27 cellular contexts compared by ENCODE assay signal in the genomic region with DNA sequence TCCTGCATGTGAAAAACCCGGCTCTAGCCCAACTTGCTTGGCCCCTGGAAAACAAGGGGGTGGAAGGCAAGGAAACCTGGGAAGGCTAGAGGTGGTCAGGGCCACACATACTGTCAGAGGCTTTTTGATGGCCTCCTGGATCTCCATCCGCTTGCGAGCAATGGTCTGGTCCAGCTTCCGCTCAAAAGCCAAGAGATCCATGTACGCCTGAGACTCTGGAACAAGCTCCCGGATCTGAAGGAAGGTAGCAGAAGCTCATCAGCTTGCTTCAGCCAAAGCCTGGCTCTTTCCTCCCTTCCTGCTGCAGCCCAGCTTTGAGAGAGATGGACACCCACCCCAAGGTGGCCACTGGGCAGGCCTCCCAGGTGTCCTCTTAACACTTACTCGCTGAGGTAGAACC. TPM values are rescaled to one million over a fixed set of nuclear protein-coding genes. Genes with fewer than 3 reads are reported as not detected.
DNase-seq lines count a peak whose midpoint lies in the region; ATAC-seq and TF ChIP-seq lines count a peak whose summit lies in the region.
"Had no signal": no experiment of that assay in that cellular context is flagged by ENCODE, and none has a peak within 500 bp of the region (broad histone marks: within the 10 kb centered on the region; RNA-seq: fewer than 3 reads in every experiment).

No MANE protein-coding gene starts in this region.

- intact Hi-C loops in activated CD4-positive, alpha-beta T cell treated with anti-CD3 and anti-CD28 coated beads for 36 hours (cut with DNase I, micrococcal nuclease), result loop anchor here in 1 of 2 experiments (10.0 kb wide), 1 partner anchor 282 kb away; a partner anchor contains a TSS
- intact Hi-C loops in naive thymus-derived CD4-positive, alpha-beta T cell (cut with micrococcal nuclease), result loop anchor here in 1 of 2 donors (5.0 kb wide), 1 partner anchor 390 kb away; a partner anchor contains a TSS
- intact Hi-C loops in thyroid gland (cut with DNase I), result loop anchor here (5.0 kb wide), 1 partner anchor 65 kb away; a partner anchor contains a TSS

- CTCF ChIA-PET in activated CD4-positive, alpha-beta T cell treated with anti-CD3 and anti-CD28 coated beads for 36 hours (lab: Charles Lee), result no interaction called here
- CTCF ChIA-PET in naive thymus-derived CD4-positive, alpha-beta T cell (lab: Charles Lee), result interaction anchor here (0.6 to 0.9 kb wide), 2 partner anchors 51 to 403 kb away, joined by 3 read pairs; no protein-coding TSS in a partner anchor

- H3K4me1 ChIP-seq in adipocyte (ENCODE audit: control insufficient read depth, insufficient read depth, low read length) (peaks cover 53% of the 10 kb centered on the region), thyroid gland (peaks cover 48 to 58% of the 10 kb centered on the region in 2 donors)
- H3K4me1 ChIP-seq in naive thymus-derived CD4-positive, alpha-beta T cell (ENCODE audit: control insufficient read depth in 2 of 2, insufficient read depth in 2 of 2, low read length in 2 of 2), result peaks cover 36 to 37% of the 10 kb centered on the region in 2 donors

- no peaks in the 10 kb centered on the region for H3K9me3 Mint-ChIP-seq in activated CD4-positive, alpha-beta T cell treated with anti-CD3 and anti-CD28 coated beads for 36 hours (ENCODE audit: low read depth)
- H3K9me3 Mint-ChIP-seq in naive thymus-derived CD4-positive, alpha-beta T cell, result no peaks in the 10 kb centered on the region
- H3K9me3 Mint-ChIP-seq: activated T-helper 17 cell treated with anti-CD3 and anti-CD28 coated beads, Interleukin-2, amount 50 U/mL, for 72 hours had no signal

- no peak overlapping the region for H3K4me3 Mint-ChIP-seq in activated CD4-positive, alpha-beta T cell treated with anti-CD3 and anti-CD28 coated beads for 36 hours
- H3K4me3 Mint-ChIP-seq in naive thymus-derived CD4-positive, alpha-beta T cell, result peak overlapping the region in 1 of 10 donors; percentile 4
- H3K4me3 Mint-ChIP-seq: activated CD8-positive, alpha-beta memory T cell treated with anti-CD3 and anti-CD28 coated beads, Interleukin-2, amount 10 ng/mL, durations not matched to agents 7 days and 5 days; activated T-helper 17 cell treated with anti-CD3 and anti-CD28 coated beads, Interleukin-2, amount 50 U/mL, for 72 hours had no signal

- H3K36me3 ChIP-seq in adipocyte (ENCODE audit: control insufficient read depth, insufficient read depth, low read length, severe bottlenecking), result peaks cover 55% of the 10 kb centered on the region
- H3K36me3 ChIP-seq in naive thymus-derived CD4-positive, alpha-beta T cell (ENCODE audit: control insufficient read depth in 2 of 3, insufficient read depth in 3 of 3, low read length in 3 of 3), result peaks cover 3 to 65% (median 13%) of the 10 kb centered on the region in 3 experiments
- H3K36me3 ChIP-seq in thyroid gland, result peaks cover 44 to 48% of the 10 kb centered on the region in 2 donors
- peaks cover 38% of the 10 kb centered on the region for H3K36me3 ChIP-seq in brain microvascular endothelial cell (replicated peaks)

- H3K27me3 Mint-ChIP-seq in activated CD4-positive, alpha-beta T cell treated with anti-CD3 and anti-CD28 coated beads for 36 hours, result no peaks in the 10 kb centered on the region
- no peaks in the 10 kb centered on the region for H3K27me3 Mint-ChIP-seq in naive thymus-derived CD4-positive, alpha-beta T cell
- H3K27me3 Mint-ChIP-seq: activated CD8-positive, alpha-beta memory T cell treated with anti-CD3 and anti-CD28 coated beads, Interleukin-2, amount 10 ng/mL, durations not matched to agents 7 days and 5 days; activated T-helper 17 cell treated with anti-CD3 and anti-CD28 coated beads, Interleukin-2, amount 50 U/mL, for 72 hours had no signal

- H3K9me3 ChIP-seq in adipocyte (ENCODE audit: control insufficient read depth, low read length) (no peaks in the 10 kb centered on the region), thyroid gland (no peaks in the 10 kb centered on the region)
- H3K9me3 ChIP-seq in naive thymus-derived CD4-positive, alpha-beta T cell (ENCODE audit: control insufficient read depth in 2 of 3, low read length in 3 of 3), result no peaks in the 10 kb centered on the region
- H3K9me3 ChIP-seq: adrenal gland, Caco-2, HAP-1, neutrophil had no signal

- TF ChIP-seq CTCF in thyroid gland (IDR thresholded peaks at IDR 0.05), result no peak
- TF ChIP-seq CTCF in brain microvascular endothelial cell (IDR thresholded peaks at IDR 0.05; ENCODE audit: low read depth, low read length, missing control alignments), result no peak

- no peak for ATAC-seq in activated CD4-positive, alpha-beta T cell treated with anti-CD3 and anti-CD28 coated beads for 36 hours
- no peak for ATAC-seq in naive thymus-derived CD4-positive, alpha-beta T cell
- ATAC-seq in HG03039 (IDR thresholded peaks at IDR 0.05; ENCODE audit: unreplicated experiment), result no peak
- ATAC-seq: activated CD8-positive, alpha-beta memory T cell treated with anti-CD3 and anti-CD28 coated beads, Interleukin-2, amount 10 ng/mL, durations not matched to agents 7 days and 5 days; activated T-helper 17 cell treated with anti-CD3 and anti-CD28 coated beads, Interleukin-2, amount 50 U/mL, for 72 hours; K562; left colon had no signal

- peak overlapping the region; percentile 76 for H3K9ac ChIP-seq in adipocyte (ENCODE audit: low read length)

- 90 to 97% methylated on average over 6 to 7 of the region's 7 CpGs for WGBS in thyroid gland, 2 donors

- H3K27ac Mint-ChIP-seq in activated CD4-positive, alpha-beta T cell treated with anti-CD3 and anti-CD28 coated beads for 36 hours, result peak overlapping the region; percentile 19
- H3K27ac Mint-ChIP-seq in naive thymus-derived CD4-positive, alpha-beta T cell, result peak overlapping the region in 6 of 9 donors; percentile 22 to 62 (median 33)
- H3K27ac Mint-ChIP-seq: activated CD8-positive, alpha-beta memory T cell treated with anti-CD3 and anti-CD28 coated beads, Interleukin-2, amount 10 ng/mL, durations not matched to agents 7 days and 5 days; activated T-helper 17 cell treated with anti-CD3 and anti-CD28 coated beads, Interleukin-2, amount 50 U/mL, for 72 hours had no signal

- H3K27me3 ChIP-seq in adipocyte (replicated peaks; ENCODE audit: control insufficient read depth, insufficient read depth, low read length), result no peaks in the 10 kb centered on the region
- no peaks in the 10 kb centered on the region for H3K27me3 ChIP-seq in naive thymus-derived CD4-positive, alpha-beta T cell (ENCODE audit: control insufficient read depth in 2 of 2, insufficient read depth in 2 of 2, low read length in 2 of 2)
- H3K27me3 ChIP-seq in thyroid gland, result no peaks in the 10 kb centered on the region
- no peaks in the 10 kb centered on the region for H3K27me3 ChIP-seq in brain microvascular endothelial cell (replicated peaks)
- H3K27me3 ChIP-seq: adrenal gland, neutrophil had no signal

- H3K4me3 ChIP-seq in adipocyte (ENCODE audit: low read length) (no peak overlapping the region), thyroid gland (replicated peaks in 1 of 3) (no peak overlapping the region), brain microvascular endothelial cell (ENCODE audit: low read depth, low read length) (no peak overlapping the region)
- no peak overlapping the region for H3K4me3 ChIP-seq in naive thymus-derived CD4-positive, alpha-beta T cell (ENCODE audit: low read length)
- H3K4me3 ChIP-seq: adrenal gland, HAP-1, K562 had no signal

- in situ Hi-C loops in brain microvascular endothelial cell (cut with HindIII; ENCODE audit: low pct_ligation_motif_present, low sequenced_read_pairs), result no loop called here

- peaks cover 49% of the 10 kb centered on the region for H3K36me3 Mint-ChIP-seq in activated CD4-positive, alpha-beta T cell treated with anti-CD3 and anti-CD28 coated beads for 36 hours (ENCODE audit: low read depth)
- peaks cover 4 to 29% (median 13%) of the 10 kb centered on the region in 5 donors for H3K36me3 Mint-ChIP-seq in naive thymus-derived CD4-positive, alpha-beta T cell

- peaks cover 31% of the 10 kb centered on the region for H3K4me1 Mint-ChIP-seq in activated CD4-positive, alpha-beta T cell treated with anti-CD3 and anti-CD28 coated beads for 36 hours
- H3K4me1 Mint-ChIP-seq in naive thymus-derived CD4-positive, alpha-beta T cell, result peaks cover 31 to 71% (median 58%) of the 10 kb centered on the region in 7 donors

- no peak overlapping the region for H3K27ac ChIP-seq in naive thymus-derived CD4-positive, alpha-beta T cell (ENCODE audit: low read depth, low read length)
- H3K27ac ChIP-seq in thyroid gland, result peak overlapping the region in 2 of 3 donors; percentile 76 to 82
- H3K27ac ChIP-seq in brain microvascular endothelial cell, result no peak overlapping the region
- H3K27ac ChIP-seq: neutrophil had no signal

- POLR2A ChIA-PET in activated CD4-positive, alpha-beta T cell treated with anti-CD3 and anti-CD28 coated beads for 36 hours (lab: Charles Lee), result interaction anchor here (1.2 kb wide), 1 partner anchor 10 kb away, joined by 3 read pairs; a partner anchor contains a TSS
- POLR2A ChIA-PET in naive thymus-derived CD4-positive, alpha-beta T cell (lab: Charles Lee), result interaction anchor here (0.6 to 13.5 kb wide), 4 partner anchors 9 to 246 kb away, joined by 3 to 204 read pairs (median 30); a partner anchor contains a TSS

- no peak for TF ChIP-seq POLR2A in thyroid gland (IDR thresholded peaks at IDR 0.05)

- DNase-seq in activated CD4-positive, alpha-beta T cell treated with anti-CD3 and anti-CD28 coated beads for 36 hours, result no peak
- no peak for DNase-seq in activated CD4-positive, alpha-beta T cell treated with anti-CD3 and anti-CD28 coated beads, Interleukin-2, amount 50 U/mL, for 1 hour
- DNase-seq in adipocyte (ENCODE audit: low read depth) (no peak), thyroid gland (no peak), brain microvascular endothelial cell (no peak), mucosa of gallbladder (ENCODE audit: low spot score) (no peak)
- no peak for DNase-seq in naive thymus-derived CD4-positive, alpha-beta T cell
- DNase-seq: 8988T; activated CD4-positive, alpha-beta T cell treated with anti-CD3 and anti-CD28 coated beads for 48 hours; activated CD8-positive, alpha-beta memory T cell treated with anti-CD3 and anti-CD28 coated beads, Interleukin-2, amount 10 ng/mL, durations not matched to agents 7 days and 5 days; AML-193; Caco-2; left colon; NCI-H1694 treated with DMSO at 0.1 percent for 48 hours; NCI-H774; SHP77; stimulated activated CD4-positive, alpha-beta T cell treated with anti-CD3 and anti-CD28 coated beads, Interleukin-12 subunit alpha, Interleukin-12 subunit beta, amount 100 ng/mL, for 4 hours; SW 1271 had no signal

RNA-seq across cellular contexts. Expression of a gene that starts 5.7 kb away (rescaled TPM):
- total RNA-seq in activated CD4-positive, alpha-beta T cell treated with anti-CD3 and anti-CD28 coated beads for 36 hours, result 100 to 1,000 TPM in 1 of 2 experiments, 10 to 100 TPM in 1; 100.0 to 101 TPM
- 100 to 1,000 TPM; 102 to 148 (median 109) TPM for total RNA-seq in naive thymus-derived CD4-positive, alpha-beta T cell
- polyA plus RNA-seq in naive thymus-derived CD4-positive, alpha-beta T cell, result 100 to 1,000 TPM in 1 of 2 donors, 10 to 100 TPM in 1; 61.5 to 112 TPM
- total RNA-seq in thyroid gland (100 to 1,000 TPM in 1 of 4 donors, 10 to 100 TPM in 3; 75.0 to 101 (median 90.4) TPM), mucosa of gallbladder (84.7 TPM)

RNA-seq across cellular contexts. Expression of a gene that starts 9.3 kb away (rescaled TPM):
- total RNA-seq in activated CD4-positive, alpha-beta T cell treated with anti-CD3 and anti-CD28 coated beads for 36 hours, result 10 to 100 TPM; 52.1 to 61.2 TPM
- total RNA-seq in naive thymus-derived CD4-positive, alpha-beta T cell, result 10 to 100 TPM; 38.1 to 66.2 (median 55.8) TPM
- polyA plus RNA-seq in naive thymus-derived CD4-positive, alpha-beta T cell, result 10 to 100 TPM; 22.1 to 44.4 TPM
- total RNA-seq in thyroid gland (10 to 100 TPM; 37.8 to 64.7 (median 47.2) TPM), mucosa of gallbladder (43.1 TPM)

RNA-seq across cellular contexts. Expression of a gene that starts 9.6 kb away (rescaled TPM):
- total RNA-seq in activated CD4-positive, alpha-beta T cell treated with anti-CD3 and anti-CD28 coated beads for 36 hours, result 100 to 1,000 TPM in 1 of 2 experiments, 10 to 100 TPM in 1; 98.2 to 160 TPM
- 100 to 1,000 TPM in 3 of 5 experiments, 10 to 100 TPM in 2; 68.4 to 153 (median 105) TPM for total RNA-seq in naive thymus-derived CD4-positive, alpha-beta T cell
- 100 to 1,000 TPM; 153 to 162 TPM for polyA plus RNA-seq in naive thymus-derived CD4-positive, alpha-beta T cell
- total RNA-seq in thyroid gland (10 to 100 TPM; 79.1 to 98.3 (median 86.4) TPM), mucosa of gallbladder (112 TPM)

RNA-seq across cellular contexts. Expression of a gene that starts 36.7 kb away (rescaled TPM):
- total RNA-seq in activated CD4-positive, alpha-beta T cell treated with anti-CD3 and anti-CD28 coated beads for 36 hours, result not detected
- 1 to 10 TPM in 2 of 5 experiments, not detected in 3; 4.2 to 5.3 TPM for total RNA-seq in naive thymus-derived CD4-positive, alpha-beta T cell
- polyA plus RNA-seq in naive thymus-derived CD4-positive, alpha-beta T cell, result not detected
- not detected for total RNA-seq in thyroid gland
- not detected for total RNA-seq in mucosa of gallbladder
- total RNA-seq: activated CD8-positive, alpha-beta memory T cell treated with anti-CD3 and anti-CD28 coated beads, Interleukin-2, amount 10 ng/mL, durations not matched to agents 7 days and 5 days; adrenal gland; Caco-2; glomerular endothelial cell; K562; left colon; OCI-LY7 had no signal
- polyA plus RNA-seq: adrenal gland, esophagus, K562 had no signal

RNA-seq across cellular contexts. Expression of a gene that starts 44.9 kb away (rescaled TPM):
- total RNA-seq in activated CD4-positive, alpha-beta T cell treated with anti-CD3 and anti-CD28 coated beads for 36 hours, result not detected
- not detected for total RNA-seq in naive thymus-derived CD4-positive, alpha-beta T cell
- polyA plus RNA-seq in naive thymus-derived CD4-positive, alpha-beta T cell, result not detected
- not detected for total RNA-seq in thyroid gland
- not detected for total RNA-seq in mucosa of gallbladder
- total RNA-seq: activated CD8-positive, alpha-beta memory T cell treated with anti-CD3 and anti-CD28 coated beads, Interleukin-2, amount 10 ng/mL, durations not matched to agents 7 days and 5 days; activated T-helper 17 cell treated with anti-CD3 and anti-CD28 coated beads, Interleukin-2, amount 50 U/mL, for 72 hours; adrenal gland; Caco-2; glomerular endothelial cell; K562; left colon; OCI-LY7 had no signal
- polyA plus RNA-seq: adrenal gland, esophagus, K562 had no signal

Comparison
In these comparisons a context has a peak if more than half of its experiments do, and no peak if none do; other contexts are left out.
1. H3K27ac ChIP-seq: peak in thyroid gland (2 of 3); none in naive thymus-derived CD4-positive, alpha-beta T cell (single experiment) and brain microvascular endothelial cell (single experiment).